ENCODE assay signal across 1 cellular context in genomic region chr2:223797811-223798721, GRCh38.
TF ChIP-seq lines count a peak whose summit lies in the region.

No MANE protein-coding gene starts in this region.

TF ChIP-seq in GM12878, 131 proteins besides CTCF, POLR2A, EP300 and RAD21 (continued from another document):
- TF ChIP-seq SUPT20H (IDR thresholded peaks at IDR 0.05; ENCODE audit: borderline replicate concordance, control insufficient read depth, low read depth, low read length) (no peak), SMARCA5 (IDR thresholded peaks at IDR 0.05) (no peak), PML (IDR thresholded peaks at IDR 0.05; ENCODE audit: low read length) (no peak), SMAD5 (IDR thresholded peaks at IDR 0.05; ENCODE audit: low read depth) (no peak), ZBTB33 (IDR thresholded peaks at IDR 0.05) (no peak), CEBPB (IDR thresholded peaks at IDR 0.05; ENCODE audit: borderline replicate concordance in 1 of 2, low read depth in 2 of 2, low read length in 2 of 2) (no peak), CHD4 (IDR thresholded peaks at IDR 0.05) (no peak), NR2C1 (IDR thresholded peaks at IDR 0.05) (0 out of 2 replicates have a peak, but pooled peaks have one; percentile 8), SREBF1 (IDR thresholded peaks at IDR 0.05; ENCODE audit: low read length) (0 out of 2 replicates have a peak, but pooled peaks have one; percentile 11), CHD2 (IDR thresholded peaks at IDR 0.05; ENCODE audit: borderline replicate concordance, low read depth, low read length) (no peak), MEF2A (IDR thresholded peaks at IDR 0.05; ENCODE audit: insufficient read depth, low read depth, low read length) (no peak), ZNF622 (IDR thresholded peaks at IDR 0.05) (no peak), MEF2B (IDR thresholded peaks at IDR 0.05; ENCODE audit: partially characterized antibody, poor library complexity, severe bottlenecking) (peak; percentile 51), POLR2AphosphoS2 (IDR thresholded peaks at IDR 0.05; ENCODE audit: low read depth, low read length) (no peak)
